In genomic region chr17:7289256-7290032, GRCh38 we compare ENCODE assay signal across 18 cellular contexts. TPM values are rescaled to one million over a fixed set of nuclear protein-coding genes. Genes with fewer than 3 reads are reported as not detected.
"Had no signal": no experiment of that assay in that cellular context is flagged by ENCODE, and none has a peak within 500 bp of the region (broad histone marks: within the 10 kb centered on the region; RNA-seq: fewer than 3 reads in every experiment).

No MANE protein-coding gene starts in this region.

- H3K27me3 ChIP-seq: ovary had no signal

- H3K36me3 ChIP-seq: brain microvascular endothelial cell, ovary, tibial artery, uterus had no signal

- H3K4me3 ChIP-seq: lung, ovary, tibial artery, uterus had no signal

- H3K9me3 ChIP-seq: ovary, tibial artery, uterus had no signal

- ATAC-seq: activated CD4-positive, CD25-positive, alpha-beta regulatory T cell treated with anti-CD3 and anti-CD28 coated beads, Interleukin-2, amount 50 U/mL, for 24 hours; effector memory CD8-positive, alpha-beta T cell; stimulated activated naive B cell treated with anti-CD40 and anti-IgM and Interleukin-4, amounts not matched to agents 10 μg/mL and 1 μg/mL and 100 μg/mL, for 72 hours; T-cell had no signal

- H3K27ac ChIP-seq: brain microvascular endothelial cell, epithelial cell of prostate, ovary, tibial artery, uterus had no signal

- DNase-seq: activated naive CD4-positive, alpha-beta T cell; activated naive CD8-positive, alpha-beta T cell treated with anti-CD3 and anti-CD28 coated beads, Interleukin-2, amount 10 ng/mL, durations not matched to agents 7 days and 5 days; brain microvascular endothelial cell; cerebellar nuclear complex; effector memory CD8-positive, alpha-beta T cell; ovary; stimulated activated CD4-positive, alpha-beta T cell treated with anti-CD3 and anti-CD28 coated beads, Interleukin-15, amount 100 ng/mL, for 24 hours; stimulated activated CD4-positive, alpha-beta T cell treated with anti-CD3 and anti-CD28 coated beads, Interleukin-4, amount 100 ng/mL, for 1 hour; stimulated activated naive B cell treated with anti-CD40 and anti-IgM and Interleukin-4, amounts not matched to agents 10 μg/mL and 1 μg/mL and 100 μg/mL, for 72 hours; T-cell; T-helper 9 cell; uterus had no signal

RNA-seq across cellular contexts. Expression of gene SLC2A4, which starts 7.9 kb away (rescaled TPM):
- total RNA-seq: activated naive CD8-positive, alpha-beta T cell treated with anti-CD3 and anti-CD28 coated beads, Interleukin-2, amount 10 ng/mL, durations not matched to agents 7 days and 5 days had no signal
- polyA plus RNA-seq: neural cell had no signal

RNA-seq across cellular contexts. Expression of gene CLDN7, which starts 27.2 kb away (rescaled TPM):
- total RNA-seq: myocyte had no signal
